8 cellular contexts compared by ENCODE assay signal in genomic region chr13:45206340-45206739, GRCh38. TPM values are rescaled to one million over a fixed set of nuclear protein-coding genes. Genes with fewer than 3 reads are reported as not detected.
A peak's percentile ranks its signal among the peaks of the same experiment; 100 is the strongest.
DNase-seq lines count a peak whose midpoint lies in the region; ATAC-seq and TF ChIP-seq lines count a peak whose summit lies in the region.

No MANE protein-coding gene starts in this region.

- TF ChIP-seq POLR2A in vagina (IDR thresholded peaks at IDR 0.05): no peak

- H3K4me1 ChIP-seq in vagina: peaks cover 27% of the 10 kb centered on the region

- no peaks in the 10 kb centered on the region for H3K27me3 ChIP-seq in vagina

- peaks cover 0 to 4% of the 10 kb centered on the region in 2 donors for H3K36me3 ChIP-seq in vagina

- peak; percentile 52 for DNase-seq in AG09319 (ENCODE audit: extremely low read depth, low read depth)
- peak; percentile 65 for DNase-seq in SW480 (ENCODE audit: low spot score)
- no peak for DNase-seq in left cardiac atrium
- no peak for DNase-seq in vagina (ENCODE audit: extremely low spot score in 2 of 2)
- no peak for DNase-seq in anterior cingulate cortex (lab: John Stamatoyannopoulos, UW)
- no peak for DNase-seq in SIG-M5 (lab: John Stamatoyannopoulos, UW)

- ATAC-seq in GM21717 (IDR thresholded peaks at IDR 0.05; ENCODE audit: unreplicated experiment) (peak; percentile 58), left cardiac atrium (peak; percentile 39 to 91), GM21576 (IDR thresholded peaks at IDR 0.05; ENCODE audit: unreplicated experiment) (no peak)

- TF ChIP-seq CTCF in AG09319 (IDR thresholded peaks at IDR 0.05; ENCODE audit: low read depth, low read length): no peak
- TF ChIP-seq CTCF in vagina (IDR thresholded peaks at IDR 0.05): no peak

- peak overlapping the region; percentile 27 for H3K27ac ChIP-seq in vagina

- H3K4me3 ChIP-seq in vagina: no peak overlapping the region

- intact Hi-C loops in left cardiac atrium (cut with DNase I) (no loop called here), vagina (cut with DNase I) (no loop called here)

- no peaks in the 10 kb centered on the region for H3K9me3 ChIP-seq in vagina

RNA-seq across cellular contexts. Expression of gene KCTD4, which starts 5.5 kb away (rescaled TPM):
- total RNA-seq in left cardiac atrium: not detected
- not detected for total RNA-seq in vagina

Comparison
In these comparisons a context has a peak if more than half of its experiments do, and no peak if none do; other contexts are left out.
1. DNase-seq: peak in AG09319 (single experiment) and SW480 (single experiment); none in left cardiac atrium (single experiment), vagina (0 of 2), anterior cingulate cortex (0 of 58) and SIG-M5 (single experiment).